ENCODE assay signal across 11 cellular contexts in genomic region chr3:122642935-122643334, GRCh38. TPM values are rescaled to one million over a fixed set of nuclear protein-coding genes. Genes with fewer than 3 reads are reported as not detected.
DNase-seq lines count a peak whose midpoint lies in the region; ATAC-seq and TF ChIP-seq lines count a peak whose summit lies in the region.
"Had no signal": no experiment of that assay in that cellular context is flagged by ENCODE, and none has a peak within 500 bp of the region (broad histone marks: within the 10 kb centered on the region; RNA-seq: fewer than 3 reads in every experiment).

No MANE protein-coding gene starts in this region.

- H3K27ac ChIP-seq in dorsolateral prefrontal cortex = no peak overlapping the region

- ATAC-seq in GM18867 (IDR thresholded peaks at IDR 0.05; ENCODE audit: unreplicated experiment) (peak; percentile 92), GM21381 (IDR thresholded peaks at IDR 0.05; ENCODE audit: unreplicated experiment) (peak; percentile 48), HG03135 (IDR thresholded peaks at IDR 0.05; ENCODE audit: unreplicated experiment) (peak; percentile 77), HG03457 (IDR thresholded peaks at IDR 0.05; ENCODE audit: unreplicated experiment) (no peak)

- H3K4me1 Mint-ChIP-seq in activated T-helper 1 cell treated with anti-CD3 and anti-CD28 coated beads, Interleukin-12 subunit alpha, Interleukin-12 subunit beta, Interleukin-2, Interleukin-4 antibody, amounts not matched to agents 30 ng/mL and 10 ng/mL and 1 ng/mL, durations not matched to agents 14 hours and 24 hours and 36 hours (ENCODE audit: low read depth) = peaks cover 41% of the 10 kb centered on the region

- H3K27ac Mint-ChIP-seq in activated T-helper 1 cell treated with anti-CD3 and anti-CD28 coated beads, Interleukin-12 subunit alpha, Interleukin-12 subunit beta, Interleukin-2, Interleukin-4 antibody, amounts not matched to agents 30 ng/mL and 10 ng/mL and 1 ng/mL, durations not matched to agents 14 hours and 24 hours and 36 hours = peak overlapping the region; percentile 74
- H3K27ac Mint-ChIP-seq: dendritic cell treated with granulocyte-macrophage colony-stimulating factor and Interleukin-4, amounts not matched to agents 40 ng/mL and 50 ng/mL, for 4 days had no signal

- DNase-seq in activated T-helper 1 cell treated with anti-CD3 and anti-CD28 coated beads, Interleukin-12 subunit alpha, Interleukin-12 subunit beta, Interleukin-2, Interleukin-4 antibody, amounts not matched to agents 30 ng/mL and 10 ng/mL and 1 ng/mL, durations not matched to agents 14 hours and 24 hours and 36 hours (ENCODE audit: low spot score) = no peak
- DNase-seq in germinal center (ENCODE audit: low spot score) = no peak
- DNase-seq in dorsolateral prefrontal cortex = no peak
- DNase-seq in SK-N-DZ (ENCODE audit: low spot score) = no peak
- DNase-seq: head of caudate nucleus, T1000 had no signal

- no peaks in the 10 kb centered on the region for H3K27me3 Mint-ChIP-seq in activated T-helper 1 cell treated with anti-CD3 and anti-CD28 coated beads, Interleukin-12 subunit alpha, Interleukin-12 subunit beta, Interleukin-2, Interleukin-4 antibody, amounts not matched to agents 30 ng/mL and 10 ng/mL and 1 ng/mL, durations not matched to agents 14 hours and 24 hours and 36 hours (ENCODE audit: insufficient read depth)
- H3K27me3 Mint-ChIP-seq: dendritic cell treated with granulocyte-macrophage colony-stimulating factor and Interleukin-4, amounts not matched to agents 40 ng/mL and 50 ng/mL, for 4 days had no signal

- no peak for TF ChIP-seq CTCF in dorsolateral prefrontal cortex (IDR thresholded peaks at IDR 0.05 in 54 of 56, conservative IDR thresholded peaks at IDR 0.05 in 2 of 56; ENCODE audit: low read depth in 1 of 56, partially characterized antibody in 56 of 56)

- H3K27me3 ChIP-seq in dorsolateral prefrontal cortex = peaks cover 0 to 12% (median 0%) of the 10 kb centered on the region in 45 donors

- peaks cover 20% of the 10 kb centered on the region for H3K36me3 Mint-ChIP-seq in activated T-helper 1 cell treated with anti-CD3 and anti-CD28 coated beads, Interleukin-12 subunit alpha, Interleukin-12 subunit beta, Interleukin-2, Interleukin-4 antibody, amounts not matched to agents 30 ng/mL and 10 ng/mL and 1 ng/mL, durations not matched to agents 14 hours and 24 hours and 36 hours (ENCODE audit: low read depth)

- intact Hi-C loops in activated T-helper 1 cell treated with anti-CD3 and anti-CD28 coated beads, Interleukin-12 subunit alpha, Interleukin-12 subunit beta, Interleukin-2, Interleukin-4 antibody, amounts not matched to agents 30 ng/mL and 10 ng/mL and 1 ng/mL, durations not matched to agents 14 hours and 24 hours and 36 hours (cut with micrococcal nuclease) = loop anchor here (1.0 to 2.0 kb wide), 4 partner anchors 26 to 67 kb away; no protein-coding TSS in a partner anchor
- intact Hi-C loops in dorsolateral prefrontal cortex (cut with DNase I) = no loop called here

- peak overlapping the region; percentile 28 for H3K4me3 Mint-ChIP-seq in activated T-helper 1 cell treated with anti-CD3 and anti-CD28 coated beads, Interleukin-12 subunit alpha, Interleukin-12 subunit beta, Interleukin-2, Interleukin-4 antibody, amounts not matched to agents 30 ng/mL and 10 ng/mL and 1 ng/mL, durations not matched to agents 14 hours and 24 hours and 36 hours
- H3K4me3 Mint-ChIP-seq: dendritic cell treated with granulocyte-macrophage colony-stimulating factor and Interleukin-4, amounts not matched to agents 40 ng/mL and 50 ng/mL, for 4 days had no signal

- no peaks in the 10 kb centered on the region for H3K9me3 Mint-ChIP-seq in activated T-helper 1 cell treated with anti-CD3 and anti-CD28 coated beads, Interleukin-12 subunit alpha, Interleukin-12 subunit beta, Interleukin-2, Interleukin-4 antibody, amounts not matched to agents 30 ng/mL and 10 ng/mL and 1 ng/mL, durations not matched to agents 14 hours and 24 hours and 36 hours
- H3K9me3 Mint-ChIP-seq: dendritic cell treated with granulocyte-macrophage colony-stimulating factor and Interleukin-4, amounts not matched to agents 40 ng/mL and 50 ng/mL, for 4 days had no signal

- H3K4me3 ChIP-seq in dorsolateral prefrontal cortex = no peak overlapping the region

RNA-seq across cellular contexts. Expression of gene PARP14, which starts 37.7 kb away (rescaled TPM):
- total RNA-seq in activated T-helper 1 cell treated with anti-CD3 and anti-CD28 coated beads, Interleukin-12 subunit alpha, Interleukin-12 subunit beta, Interleukin-2, Interleukin-4 antibody, amounts not matched to agents 30 ng/mL and 10 ng/mL and 1 ng/mL, durations not matched to agents 14 hours and 24 hours and 36 hours = 66.7 and 68.6 TPM in 2 replicates
- 10 to 100 TPM in 111 of 120 experiments, 1 to 10 TPM in 9; 7.6 to 50.4 (median 14.8) TPM for total RNA-seq in dorsolateral prefrontal cortex
- polyA plus RNA-seq in SK-N-DZ (2014; cell fraction: cytosol; rRNA removed) = 0.12 and 0.20 TPM in 2 replicates
- polyA plus RNA-seq in SK-N-DZ (2014; cell fraction: nucleus; rRNA removed) = 0.11 and 0.16 TPM in 2 replicates
